ENCODE assay signal across 15 cellular contexts in genomic region chr1:32736812-32737791, GRCh38. TPM values are rescaled to one million over a fixed set of nuclear protein-coding genes. Genes with fewer than 3 reads are reported as not detected.
DNase-seq lines count a peak whose midpoint lies in the region; ATAC-seq and TF ChIP-seq lines count a peak whose summit lies in the region.
"Had no signal": no experiment of that assay in that cellular context is flagged by ENCODE, and none has a peak within 500 bp of the region (broad histone marks: within the 10 kb centered on the region; RNA-seq: fewer than 3 reads in every experiment).

No MANE protein-coding gene starts in this region.

- CTCF ChIA-PET in PC-9 (lab: Charles Lee) = no interaction called here

- H3K36me3 ChIP-seq in BLaER1 treated with 17β-estradiol and CSF1 and Interleukin-3, amounts not matched to agents 10 nM and 100 nM = no peaks in the 10 kb centered on the region
- H3K36me3 ChIP-seq in PC-9 (ENCODE audit: low read depth) (no peaks in the 10 kb centered on the region), esophagus squamous epithelium (no peaks in the 10 kb centered on the region), mucosa of descending colon (ENCODE audit: low read depth) (no peaks in the 10 kb centered on the region), aorta (ENCODE audit: control insufficient read depth in 1 of 2, insufficient read depth in 2 of 2, low read length in 1 of 2) (no peaks in the 10 kb centered on the region)
- H3K36me3 ChIP-seq: lower lobe of right lung, neutrophil had no signal

- peaks cover 0 to 20% (median 18%) of the 10 kb centered on the region in 11 experiments; a peak in 19 of 22 replicates for H3K27me3 ChIP-seq in BLaER1 treated with 17β-estradiol and CSF1 and Interleukin-3, amounts not matched to agents 10 nM and 100 nM
- H3K27me3 ChIP-seq in PC-9 (ENCODE audit: insufficient read depth, low read depth) (no peaks in the 10 kb centered on the region), esophagus squamous epithelium (no peaks in the 10 kb centered on the region), aorta (ENCODE audit: control insufficient read depth in 1 of 2, insufficient read depth in 2 of 2, low read length in 1 of 2) (no peaks in the 10 kb centered on the region)

- no TSS peak for BruUV-seq in PC-9 (replicated peaks; lab: Mats Ljungman, UMichigan)

- H3K4me1 ChIP-seq in BLaER1 treated with 17β-estradiol and CSF1 and Interleukin-3, amounts not matched to agents 10 nM and 100 nM = peaks cover 15 to 37% (median 29%) of the 10 kb centered on the region in 10 experiments; a peak in 19 of 20 replicates
- H3K4me1 ChIP-seq in PC-9 (replicated peaks; ENCODE audit: insufficient read depth) (peaks cover 25% of the 10 kb centered on the region), esophagus squamous epithelium (peaks cover 8 to 33% (median 21%) of the 10 kb centered on the region in 3 donors), mucosa of descending colon (ENCODE audit: low read depth) (peaks cover 16% of the 10 kb centered on the region), aorta (ENCODE audit: control insufficient read depth in 1 of 2, insufficient read depth in 2 of 2, low read length in 2 of 2) (no peaks in the 10 kb centered on the region)

- H3K9me3 ChIP-seq in BLaER1 treated with 17β-estradiol and CSF1 and Interleukin-3, amounts not matched to agents 10 nM and 100 nM (replicated peaks in 1 of 11) = no peaks in the 10 kb centered on the region
- H3K9me3 ChIP-seq in PC-9 (ENCODE audit: insufficient read depth, low read depth) (no peaks in the 10 kb centered on the region), esophagus squamous epithelium (no peaks in the 10 kb centered on the region), mucosa of descending colon (no peaks in the 10 kb centered on the region), aorta (ENCODE audit: control insufficient read depth, low read length) (no peaks in the 10 kb centered on the region)
- H3K9me3 ChIP-seq: lower lobe of right lung, neutrophil had no signal

- 64 to 73% methylated on average over 5 of the region's 7 CpGs for WGBS in esophagus squamous epithelium, 2 donors
- 91 to 92% methylated on average over 7 of the region's 7 CpGs for WGBS in aorta, 2 donors

- POLR2A ChIA-PET in PC-9 (lab: Charles Lee; ENCODE audit: unreplicated experiment) = no interaction called here

- peak; percentile 90 for ATAC-seq in mucosa of descending colon
- no peak for ATAC-seq in aorta (ENCODE audit: low FRiP score)
- ATAC-seq: activated CD8-positive, alpha-beta memory T cell treated with anti-CD3 and anti-CD28 coated beads, Interleukin-2, amount 10 ng/mL, durations not matched to agents 7 days and 5 days; lower lobe of right lung had no signal

- H3K4me3 ChIP-seq in BLaER1 treated with 17β-estradiol and CSF1 and Interleukin-3, amounts not matched to agents 10 nM and 100 nM = no peak overlapping the region
- H3K4me3 ChIP-seq in PC-9 (no peak overlapping the region), esophagus squamous epithelium (no peak overlapping the region), mucosa of descending colon (no peak overlapping the region), aorta (ENCODE audit: low read length in 2 of 2) (no peak overlapping the region)
- H3K4me3 ChIP-seq: lower lobe of right lung had no signal

- no peaks in the 10 kb centered on the region for H3K9me2 ChIP-seq in PC-9 (ENCODE audit: insufficient read depth)

- H3K9ac ChIP-seq in BLaER1 treated with 17β-estradiol and CSF1 and Interleukin-3, amounts not matched to agents 10 nM and 100 nM = peak overlapping the region in 3 of 11 experiments; percentile 7 to 19 (median 16); a peak in 2 of 22 replicates

- TF ChIP-seq CTCF in PC-9 (conservative IDR thresholded peaks at IDR 0.05) (no peak), esophagus squamous epithelium (IDR thresholded peaks at IDR 0.05) (no peak), mucosa of descending colon (IDR thresholded peaks at IDR 0.05) (no peak), GM10266 (IDR thresholded peaks at IDR 0.05; ENCODE audit: control insufficient read depth, insufficient read depth, low read depth, missing control alignments) (no peak)

- TF ChIP-seq POLR2A in esophagus squamous epithelium (IDR thresholded peaks at IDR 0.05) = no peak

- H3K79me2 ChIP-seq in PC-9 (ENCODE audit: low read depth) = peaks cover 12% of the 10 kb centered on the region

- H3K4me2 ChIP-seq in BLaER1 treated with 17β-estradiol and CSF1 and Interleukin-3, amounts not matched to agents 10 nM and 100 nM = peak overlapping the region in 8 of 11 experiments; percentile 18 to 54 (median 34); a peak in 9 of 22 replicates
- peak overlapping the region; percentile 44; the same call in 1 of the 2 replicates for H3K4me2 ChIP-seq in PC-9

- no peak overlapping the region for H2AFZ ChIP-seq in PC-9

- no peaks in the 10 kb centered on the region for H4K20me1 ChIP-seq in BLaER1 treated with 17β-estradiol and CSF1 and Interleukin-3, amounts not matched to agents 10 nM and 100 nM
- H4K20me1 ChIP-seq in PC-9 (ENCODE audit: insufficient read depth) = no peaks in the 10 kb centered on the region

- DNase-seq in PC-9 = no peak
- no peak for DNase-seq in esophagus squamous epithelium (lab: John Stamatoyannopoulos, UW)
- DNase-seq in mucosa of descending colon = peak; percentile 83 to 85 (median 84)
- no peak for DNase-seq in GM10266 (ENCODE audit: extremely low spot score)
- DNase-seq in D341Med (ENCODE audit: low spot score) = no peak
- DNase-seq in 8988T = no peak
- DNase-seq in aorta = no peak
- DNase-seq: activated CD8-positive, alpha-beta memory T cell treated with anti-CD3 and anti-CD28 coated beads, Interleukin-2, amount 10 ng/mL, durations not matched to agents 7 days and 5 days; activated gamma-delta T cell treated with Interleukin-2 at 50 U/mL for 16 hours; lower lobe of right lung; NCI-H2029 treated with DMSO at 0.1 percent for 48 hours; NCI-H748 treated with DMSO at 0.1 percent for 48 hours had no signal

- peaks cover 18% of the 10 kb centered on the region; the same call in 1 of the 2 replicates for H3F3A ChIP-seq in PC-9 (ENCODE audit: insufficient read depth, low read depth)

- intact Hi-C loops in PC-9 (cut with micrococcal nuclease; ENCODE audit: unreplicated experiment) (no loop called here), esophagus squamous epithelium (cut with DNase I) (no loop called here), mucosa of descending colon (cut with DNase I, micrococcal nuclease) (no loop called here), aorta (cut with DNase I) (no loop called here)

- no peak overlapping the region for H3K27ac ChIP-seq in BLaER1 treated with 17β-estradiol and CSF1 and Interleukin-3, amounts not matched to agents 10 nM and 100 nM
- no peak overlapping the region for H3K27ac ChIP-seq in PC-9
- peak overlapping the region in 3 of 4 donors; percentile 1 to 55 (median 42) for H3K27ac ChIP-seq in esophagus squamous epithelium
- no peak overlapping the region for H3K27ac ChIP-seq in aorta (ENCODE audit: low read depth in 1 of 2, low read length in 2 of 2)
- H3K27ac ChIP-seq: lower lobe of right lung, neutrophil had no signal

RNA-seq across cellular contexts. Expression of gene SYNC, which starts 34.5 kb away (rescaled TPM):
- total RNA-seq in PC-9 (2021) (2.1 and 2.8 TPM in 2 replicates), esophagus squamous epithelium (10 to 100 TPM in 2 of 4 donors, 1 to 10 TPM in 2; 2.9 to 31.7 (median 9.1) TPM), mucosa of descending colon (10 to 100 TPM; 14.3 to 19.2 (median 14.6) TPM), aorta (10 to 100 TPM; 37.5 to 89.8 TPM)
- 10 to 100 TPM; 11.4 to 36.8 TPM for polyA plus RNA-seq in aorta
- total RNA-seq: activated CD8-positive, alpha-beta memory T cell treated with anti-CD3 and anti-CD28 coated beads, Interleukin-2, amount 10 ng/mL, durations not matched to agents 7 days and 5 days; T-helper 1 cell treated with Interleukin-12 subunit alpha and Interleukin-12 subunit beta and Interleukin-4 antibody, amounts not matched to agents 30 ng/mL and 1 ng/mL, for 36 hours had no signal

Comparison
In these comparisons a context has a peak if more than half of its experiments do, and no peak if none do; other contexts are left out.
1. H3K27ac ChIP-seq: peak in esophagus squamous epithelium (3 of 4); none in BLaER1 treated with 17β-estradiol and CSF1 and Interleukin-3, amounts not matched to agents 10 nM and 100 nM (0 of 11), PC-9 (single experiment) and aorta (0 of 2).
2. DNase-seq: peak in mucosa of descending colon (3 of 3); none in PC-9 (0 of 2), esophagus squamous epithelium (single experiment), GM10266 (single experiment), D341Med (single experiment), 8988T (single experiment) and aorta (0 of 2).